ENCODE assay signal across 9 cellular contexts in the genomic region with DNA sequence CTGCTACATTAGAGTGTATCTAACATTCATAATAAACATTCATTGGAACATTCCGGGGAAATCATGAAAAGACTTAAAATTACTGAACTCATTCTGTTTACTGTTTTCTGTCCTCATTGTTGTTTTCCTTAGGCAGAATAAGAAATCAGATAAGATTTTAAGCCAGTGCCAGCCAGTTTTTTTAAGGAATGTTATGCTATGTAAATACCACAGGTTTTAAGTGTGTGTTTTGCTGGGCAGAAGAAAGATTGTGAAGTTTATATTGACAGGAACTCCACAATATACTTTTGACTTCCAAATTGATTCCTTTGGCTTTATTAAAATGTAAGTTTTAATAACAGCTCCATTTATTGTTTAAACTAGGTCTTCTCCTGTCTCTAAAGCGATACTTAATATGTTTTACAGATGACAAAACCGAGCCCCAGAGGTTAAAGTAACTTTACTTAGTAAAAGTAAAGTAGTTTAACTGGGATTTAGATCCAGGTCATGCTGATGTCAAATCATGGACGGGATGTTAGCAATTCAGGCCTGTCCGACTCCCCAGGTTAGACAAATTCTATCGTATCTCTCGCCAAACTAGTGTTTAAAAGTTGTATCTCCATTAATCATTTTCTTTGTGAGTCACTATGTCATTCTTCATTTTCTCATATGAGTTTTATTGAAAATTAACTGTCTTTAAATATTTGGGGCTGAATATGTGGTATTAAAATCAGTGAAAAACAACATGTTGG. TPM values are rescaled to one million over a fixed set of nuclear protein-coding genes. Genes with fewer than 3 reads are reported as not detected.
DNase-seq lines count a peak whose midpoint lies in the region; ATAC-seq and TF ChIP-seq lines count a peak whose summit lies in the region.
"Had no signal": no experiment of that assay in that cellular context is flagged by ENCODE, and none has a peak within 500 bp of the region (broad histone marks: within the 10 kb centered on the region; RNA-seq: fewer than 3 reads in every experiment).

No MANE protein-coding gene starts in this region.

- H3K4me1 Mint-ChIP-seq in activated naive CD8-positive, alpha-beta T cell treated with anti-CD3 and anti-CD28 coated beads, Interleukin-2, amount 50 U/mL, for 24 hours: peaks cover 34% of the 10 kb centered on the region

- no peaks in the 10 kb centered on the region for H3K9me3 Mint-ChIP-seq in activated naive CD8-positive, alpha-beta T cell treated with anti-CD3 and anti-CD28 coated beads, Interleukin-2, amount 50 U/mL, for 24 hours

- peak overlapping the region; percentile 99 for H3K27ac Mint-ChIP-seq in activated naive CD8-positive, alpha-beta T cell treated with anti-CD3 and anti-CD28 coated beads, Interleukin-2, amount 50 U/mL, for 24 hours

- 11 to 20% methylated on average over 7 of the region's 7 CpGs for WGBS in testis, 2 donors

- no peaks in the 10 kb centered on the region for H3K9me3 ChIP-seq in testis

- H3K4me1 ChIP-seq in testis: peaks cover 8% of the 10 kb centered on the region

- H3K27me3 Mint-ChIP-seq in activated naive CD8-positive, alpha-beta T cell treated with anti-CD3 and anti-CD28 coated beads, Interleukin-2, amount 50 U/mL, for 24 hours: no peaks in the 10 kb centered on the region

- DNase-seq in activated CD8-positive, alpha-beta memory T cell treated with anti-CD3 and anti-CD28 coated beads for 24 hours: peak; percentile 7
- DNase-seq in activated CD8-positive, alpha-beta memory T cell treated with anti-CD3 and anti-CD28 coated beads, Interleukin-2, amount 50 U/mL, for 4 hours: no peak
- DNase-seq in activated naive CD8-positive, alpha-beta T cell treated with anti-CD3 and anti-CD28 coated beads, Interleukin-2, amount 50 U/mL, for 24 hours: no peak
- no peak for DNase-seq in kidney epithelial cell (ENCODE audit: low read depth)
- DNase-seq in testis: no peak
- DNase-seq in SW 1271 (lab: John Stamatoyannopoulos, UW): no peak
- DNase-seq in A172 (ENCODE audit: low spot score): no peak
- DNase-seq: NCI-H1092 treated with DMSO at 0.1 percent for 48 hours had no signal

- H3K27ac ChIP-seq in testis: peak overlapping the region; percentile 95 to 97

- H3K36me3 ChIP-seq in kidney epithelial cell (ENCODE audit: control insufficient read depth, insufficient read depth, low read length) (no peaks in the 10 kb centered on the region), testis (ENCODE audit: low read depth, missing control alignments) (no peaks in the 10 kb centered on the region)

- no peaks in the 10 kb centered on the region for H3K27me3 ChIP-seq in kidney epithelial cell (ENCODE audit: control insufficient read depth, insufficient read depth, low read length)
- H3K27me3 ChIP-seq in testis: no peaks in the 10 kb centered on the region

- H3K36me3 Mint-ChIP-seq in activated naive CD8-positive, alpha-beta T cell treated with anti-CD3 and anti-CD28 coated beads, Interleukin-2, amount 50 U/mL, for 24 hours (ENCODE audit: low read depth): peaks cover 20% of the 10 kb centered on the region

- H3K4me3 ChIP-seq in kidney epithelial cell (ENCODE audit: low read depth, low read length): peak overlapping the region; percentile 89
- peak overlapping the region; percentile 87 to 89 for H3K4me3 ChIP-seq in testis

- no peak for TF ChIP-seq CTCF in kidney epithelial cell (IDR thresholded peaks at IDR 0.05; ENCODE audit: insufficient read depth, low read length, poor library complexity, severe bottlenecking)
- TF ChIP-seq CTCF in testis (IDR thresholded peaks at IDR 0.05): no peak

- no peak for TF ChIP-seq POLR2A in testis (IDR thresholded peaks at IDR 0.05)

- ATAC-seq in activated naive CD8-positive, alpha-beta T cell treated with anti-CD3 and anti-CD28 coated beads, Interleukin-2, amount 50 U/mL, for 24 hours: no peak
- ATAC-seq in HG02798 (IDR thresholded peaks at IDR 0.05; ENCODE audit: poor library complexity, unreplicated experiment): no peak

- intact Hi-C loops in testis (cut with DNase I; ENCODE audit: low total_unique reads): no loop called here

- H3K4me3 Mint-ChIP-seq in activated naive CD8-positive, alpha-beta T cell treated with anti-CD3 and anti-CD28 coated beads, Interleukin-2, amount 50 U/mL, for 24 hours: peak overlapping the region; percentile 98

RNA-seq across cellular contexts. Expression of a gene that starts 1.8 kb away (rescaled TPM):
- total RNA-seq in kidney epithelial cell (21.9 and 23.5 TPM in 2 replicates), testis (10 to 100 TPM; 34.1 to 38.3 TPM)
- 20.9 TPM for polyA plus RNA-seq in testis (ENCODE audit: insufficient read depth, low read depth, low replicate concordance)
- 34.5 and 47.6 TPM in 2 replicates for total RNA-seq in A172 (2014; rRNA removed; shearing (Covaris generic))

RNA-seq across cellular contexts. Expression of a gene that starts 6.0 kb away (rescaled TPM):
- total RNA-seq in kidney epithelial cell: not detected in 2 replicates
- 1 to 10 TPM; 4.6 to 7.8 TPM for total RNA-seq in testis
- 4.5 TPM for polyA plus RNA-seq in testis (ENCODE audit: insufficient read depth, low read depth, low replicate concordance)
- total RNA-seq in A172 (2014; rRNA removed; shearing (Covaris generic)): not detected in 2 replicates
